ENCODE assay signal across 16 cellular contexts in genomic region chr6:113047148-113047547, GRCh38.
DNase-seq lines count a peak whose midpoint lies in the region; ATAC-seq and TF ChIP-seq lines count a peak whose summit lies in the region.
"Had no signal": no experiment of that assay in that cellular context is flagged by ENCODE, and none has a peak within 500 bp of the region (broad histone marks: within the 10 kb centered on the region; RNA-seq: fewer than 3 reads in every experiment).

No MANE protein-coding gene starts in this region.

- H2AFZ ChIP-seq in osteoblast (ENCODE audit: low read length): no peak overlapping the region

- H3K36me3 ChIP-seq in brain microvascular endothelial cell (replicated peaks): no peaks in the 10 kb centered on the region
- no peaks in the 10 kb centered on the region for H3K36me3 ChIP-seq in osteoblast (ENCODE audit: insufficient read depth, low read length)
- H3K36me3 ChIP-seq: tibial artery had no signal

- in situ Hi-C loops in brain microvascular endothelial cell (cut with HindIII; ENCODE audit: low pct_ligation_motif_present, low sequenced_read_pairs): no loop called here

- peak; percentile 91 for DNase-seq in EH (ENCODE audit: low read depth)
- peak; percentile 91 for DNase-seq in LHCN-M2 (ENCODE audit: low read depth)
- no peak for DNase-seq in brain microvascular endothelial cell
- peak; percentile 35 for DNase-seq in osteoblast (ENCODE audit: insufficient read length, low spot score, missing footprints)
- no peak for DNase-seq in activated T-cell treated with anti-CD3 and anti-CD28 coated beads, Interleukin-2, amount 50 U/mL, for 48 hours
- no peak for DNase-seq in occipital lobe (lab: John Stamatoyannopoulos, UW)
- no peak for DNase-seq in cerebellar nuclear complex (lab: John Stamatoyannopoulos, UW)
- DNase-seq: activated naive CD4-positive, alpha-beta T cell treated with anti-CD3 and anti-CD28 coated beads for 36 hours; cortex of kidney; NCI-H2081; stimulated activated CD4-positive, alpha-beta T cell treated with anti-CD3 and anti-CD28 coated beads, Interleukin-12 subunit alpha, Interleukin-12 subunit beta, amount 100 ng/mL, for 4 hours; T-cell; tibial artery had no signal

- no peaks in the 10 kb centered on the region for H3K79me2 ChIP-seq in osteoblast (ENCODE audit: insufficient read depth, low read length)

- H3K9me3 ChIP-seq in osteoblast (ENCODE audit: low read depth, low read length): no peaks in the 10 kb centered on the region
- H3K9me3 ChIP-seq: tibial artery had no signal

- ATAC-seq in HG03095 (IDR thresholded peaks at IDR 0.05; ENCODE audit: unreplicated experiment): no peak
- ATAC-seq: stimulated activated effector memory CD8-positive, alpha-beta T cell treated with anti-CD3 and anti-CD28 coated beads, Interleukin-12 subunit alpha, Interleukin-12 subunit beta, amount 100 ng/mL, for 72 hours; T-cell had no signal

- peaks cover 38% of the 10 kb centered on the region for H3K4me1 ChIP-seq in osteoblast (ENCODE audit: insufficient read depth, low read length)
- H3K4me1 ChIP-seq: tibial artery had no signal

- H3K27ac ChIP-seq in brain microvascular endothelial cell (peak overlapping the region; percentile 7), osteoblast (ENCODE audit: low read depth, low read length) (peak overlapping the region; percentile 54)
- H3K27ac ChIP-seq: RWPE1, tibial artery had no signal

- H3K4me3 ChIP-seq in brain microvascular endothelial cell (ENCODE audit: low read depth, low read length) (no peak overlapping the region), osteoblast (ENCODE audit: insufficient read depth, low read length) (no peak overlapping the region)
- H3K4me3 ChIP-seq: tibial artery had no signal

- H3K27me3 ChIP-seq in brain microvascular endothelial cell (replicated peaks): no peaks in the 10 kb centered on the region
- no peaks in the 10 kb centered on the region for H3K27me3 ChIP-seq in osteoblast (ENCODE audit: insufficient read depth, low read length)
- H3K27me3 ChIP-seq: tibial artery had no signal

- no peak overlapping the region for H3K4me2 ChIP-seq in osteoblast (ENCODE audit: insufficient read depth, low read length)

- TF ChIP-seq CTCF in brain microvascular endothelial cell (IDR thresholded peaks at IDR 0.05; ENCODE audit: low read depth, low read length, missing control alignments) (no peak), osteoblast (IDR thresholded peaks at IDR 0.05; ENCODE audit: extremely low read depth, low read depth, low read length) (no peak)

- no peaks in the 10 kb centered on the region for H4K20me1 ChIP-seq in osteoblast (ENCODE audit: insufficient read depth, low read length)

Comparison
In these comparisons a context has a peak if more than half of its experiments do, and no peak if none do; other contexts are left out.
1. DNase-seq: peak in EH (single experiment), LHCN-M2 (single experiment) and osteoblast (single experiment); none in brain microvascular endothelial cell (single experiment), activated T-cell treated with anti-CD3 and anti-CD28 coated beads, Interleukin-2, amount 50 U/mL, for 48 hours (0 of 2), occipital lobe (single experiment) and cerebellar nuclear complex (0 of 2).